ENCODE assay signal across 8 cellular contexts in genomic region chr12:3135522-3136461, GRCh38. TPM values are rescaled to one million over a fixed set of nuclear protein-coding genes. Genes with fewer than 3 reads are reported as not detected.
A peak's percentile ranks its signal among the peaks of the same experiment; 100 is the strongest.
DNase-seq lines count a peak whose midpoint lies in the region; ATAC-seq and TF ChIP-seq lines count a peak whose summit lies in the region.

No MANE protein-coding gene starts in this region.

- H3K9me3 ChIP-seq in OCI-LY1 (ENCODE audit: low read length) (no peaks in the 10 kb centered on the region), ovary (no peaks in the 10 kb centered on the region)

- H3K4me2 ChIP-seq in OCI-LY1 (ENCODE audit: low read length) = no peak overlapping the region

- H2AFZ ChIP-seq in OCI-LY1 (ENCODE audit: low read length) = no peak overlapping the region

- H3F3A ChIP-seq in OCI-LY1 (ENCODE audit: insufficient read depth, low read length) = no peaks in the 10 kb centered on the region

- H3K79me2 ChIP-seq in OCI-LY1 (ENCODE audit: insufficient read depth, low read length) = no peaks in the 10 kb centered on the region

- H3K27ac ChIP-seq in OCI-LY1 (ENCODE audit: low read depth, low read length, poor library complexity, severe bottlenecking) (no peak overlapping the region), ovary (no peak overlapping the region)

- no peaks in the 10 kb centered on the region for H3K9me2 ChIP-seq in OCI-LY1 (ENCODE audit: low read depth, low read length)

- H4K20me1 ChIP-seq in OCI-LY1 (ENCODE audit: insufficient read depth, low read length) = no peaks in the 10 kb centered on the region

- intact Hi-C loops in ovary (cut with DNase I) = loop anchor here (2.0 to 10.0 kb wide), 6 partner anchors 58 to 142 kb away; partner anchors contain the start of gene TSPAN9 (in 3 of the 4)

- no peak overlapping the region for H3K9ac ChIP-seq in OCI-LY1 (ENCODE audit: low read length)

- H3K36me3 ChIP-seq in OCI-LY1 (ENCODE audit: insufficient read depth, low read length) = no peaks in the 10 kb centered on the region
- H3K36me3 ChIP-seq in ovary = no peaks in the 10 kb centered on the region

- WGBS in ovary, 3 donors = 76 to 78% (median 77%) methylated on average over 19 of the region's 19 CpGs

- ATAC-seq in HG02623 (IDR thresholded peaks at IDR 0.05; ENCODE audit: unreplicated experiment) = no peak

- H3K4me1 ChIP-seq in OCI-LY1 (ENCODE audit: insufficient read depth, low read length, severe bottlenecking) (no peaks in the 10 kb centered on the region), ovary (ENCODE audit: insufficient read depth) (peaks cover 29% of the 10 kb centered on the region)

- no peak for TF ChIP-seq EP300 in ovary (IDR thresholded peaks at IDR 0.05)

- H3K4me3 ChIP-seq in OCI-LY1 (ENCODE audit: low read depth, low read length, poor library complexity, severe bottlenecking) = no peak overlapping the region
- no peak overlapping the region for H3K4me3 ChIP-seq in ovary

- TF ChIP-seq CTCF in OCI-LY1 (IDR thresholded peaks at IDR 0.05; ENCODE audit: low read length) (peak; percentile 76), ovary (IDR thresholded peaks at IDR 0.05) (peak; percentile 63 to 82 (median 78))

- peak; percentile 91 for DNase-seq in DMS53 (lab: John Stamatoyannopoulos, UW)
- peak; percentile 92 for DNase-seq in HuH-7 (ENCODE audit: low spot score)
- DNase-seq in activated effector memory CD4-positive, alpha-beta T cell treated with Interleukin-2 at 50 U/mL for 16 hours = peak; percentile 5
- DNase-seq in globus pallidus (ENCODE audit: low spot score) = peak; percentile 57
- DNase-seq in ovary = peak in 3 of 5 donors; percentile 44 to 59 (median 57)
- DNase-seq in SKM-1 treated with dmso at 0.1 percent for 144 hours (lab: John Stamatoyannopoulos, UW; ENCODE audit: unreplicated experiment) = no peak

- TF ChIP-seq POLR2A in ovary (IDR thresholded peaks at IDR 0.05) = no peak

- H3K27me3 ChIP-seq in OCI-LY1 (ENCODE audit: insufficient read depth, low read length) (peaks cover 2% of the 10 kb centered on the region; the same call in 1 of the 2 replicates), ovary (no peaks in the 10 kb centered on the region)

RNA-seq across cellular contexts. Expression of gene TSPAN9, which starts 58.6 kb away (rescaled TPM):
- 10 to 100 TPM; 24.9 to 72.3 (median 55.7) TPM for total RNA-seq in ovary
- polyA plus RNA-seq in ovary = 10 to 100 TPM; 44.3 to 60.5 TPM
